In genomic region chr1:145656224-145656943, GRCh38 we compare ENCODE assay signal across 1 cellular context. TPM values are rescaled to one million over a fixed set of nuclear protein-coding genes. Genes with fewer than 3 reads are reported as not detected.
"Had no signal": no experiment of that assay in that cellular context is flagged by ENCODE, and none has a peak within 500 bp of the region (broad histone marks: within the 10 kb centered on the region; RNA-seq: fewer than 3 reads in every experiment).

No MANE protein-coding gene starts in this region.

RNA-seq across cellular contexts. Expression of gene PDZK1, which starts 50.8 kb away (rescaled TPM):
- total RNA-seq: naive thymus-derived CD8-positive, alpha-beta T cell had no signal
